8 cellular contexts compared by ENCODE assay signal in the genomic region with DNA sequence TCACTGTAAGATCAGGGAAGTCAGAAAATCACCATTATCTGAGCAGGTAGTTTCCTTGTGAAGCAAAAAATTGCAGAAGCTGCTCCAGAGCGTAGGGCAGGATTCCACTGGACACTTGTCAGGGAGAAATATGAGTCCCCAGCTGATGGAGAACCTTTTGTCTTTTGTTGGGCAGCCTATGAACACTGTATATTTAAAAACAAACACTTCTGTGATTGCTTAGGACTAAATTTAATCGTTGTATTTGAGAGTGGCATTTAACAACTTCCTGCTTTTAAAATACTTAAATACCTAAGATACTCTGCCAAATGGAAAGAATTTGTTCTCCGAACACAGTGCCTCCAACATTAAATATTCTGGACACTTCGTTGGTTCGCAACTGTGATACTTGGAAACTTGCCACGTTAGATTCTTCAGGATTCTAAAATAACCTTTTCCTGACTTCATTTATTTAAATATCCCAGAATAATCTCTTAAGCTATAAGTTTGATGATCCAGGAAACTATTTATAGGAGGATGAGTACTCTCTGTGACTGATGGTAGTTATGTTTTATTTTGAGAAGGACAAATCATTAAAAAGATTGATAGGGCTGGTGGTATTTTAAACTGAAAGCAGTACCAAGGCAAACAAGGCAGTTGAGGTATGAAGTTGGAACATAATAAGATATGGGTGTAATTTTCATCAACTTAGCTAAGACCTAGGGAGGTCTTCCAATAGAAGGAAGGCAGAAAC. TPM values are rescaled to one million over a fixed set of nuclear protein-coding genes. Genes with fewer than 3 reads are reported as not detected.
A peak's percentile ranks its signal among the peaks of the same experiment; 100 is the strongest.
DNase-seq lines count a peak whose midpoint lies in the region; ATAC-seq, FAIRE-seq and TF ChIP-seq lines count a peak whose summit lies in the region.

No MANE protein-coding gene starts in this region.

- H3K9me3 ChIP-seq in HUES48 (ENCODE audit: control insufficient read depth, insufficient read depth, low read length) (no peaks in the 10 kb centered on the region), astrocyte (ENCODE audit: insufficient read depth, low read depth, low read length) (no peaks in the 10 kb centered on the region)

- TF ChIP-seq CTCF in AG10803 (conservative IDR thresholded peaks at IDR 0.05; ENCODE audit: low read length) (no peak), astrocyte (IDR thresholded peaks at IDR 0.05; ENCODE audit: insufficient read depth, low read depth, low read length) (no peak)

- H3K27ac Mint-ChIP-seq in astrocyte (ENCODE audit: unreplicated experiment) (no peak overlapping the region), memory B cell (peak overlapping the region; percentile 41)

- H3K4me3 Mint-ChIP-seq in astrocyte (ENCODE audit: unreplicated experiment) (no peak overlapping the region), memory B cell (peak overlapping the region; percentile 21)

- H3K36me3 Mint-ChIP-seq in astrocyte (ENCODE audit: low read depth, unreplicated experiment) = peaks cover 2% of the 10 kb centered on the region
- no peaks in the 10 kb centered on the region for H3K36me3 Mint-ChIP-seq in memory B cell

- H3K4me3 ChIP-seq in AG10803 (ENCODE audit: low read length) (no peak overlapping the region), HUES48 (ENCODE audit: low read depth, low read length) (no peak overlapping the region), astrocyte (ENCODE audit: insufficient read depth, low read depth, low read length) (no peak overlapping the region)

- H3K4me1 ChIP-seq in HUES48 (ENCODE audit: control insufficient read depth, insufficient read depth, low read length) (peaks cover 18% of the 10 kb centered on the region), astrocyte (ENCODE audit: insufficient read depth, low read length) (peaks cover 10% of the 10 kb centered on the region)

- H3K27me3 Mint-ChIP-seq in astrocyte (ENCODE audit: low read depth, unreplicated experiment) = no peaks in the 10 kb centered on the region
- H3K27me3 Mint-ChIP-seq in memory B cell = no peaks in the 10 kb centered on the region

- peak overlapping the region; percentile 40 for H3K4me2 ChIP-seq in astrocyte (ENCODE audit: low read length)

- H3K79me2 ChIP-seq in astrocyte (ENCODE audit: insufficient read depth, low read length) = peaks cover 34% of the 10 kb centered on the region

- H3K4me1 Mint-ChIP-seq in astrocyte (ENCODE audit: low read depth, unreplicated experiment) = peaks cover 19% of the 10 kb centered on the region
- peaks cover 21% of the 10 kb centered on the region for H3K4me1 Mint-ChIP-seq in memory B cell

- DNase-seq in AG10803 (ENCODE audit: low read depth) (peak; percentile 11), astrocyte (ENCODE audit: low read depth) (peak; percentile 48), memory B cell (ENCODE audit: low spot score in 2 of 2) (no peak), LoVo (ENCODE audit: low spot score) (no peak), T-helper 2 cell (no peak)

- H3K36me3 ChIP-seq in HUES48 (ENCODE audit: control insufficient read depth, insufficient read depth, low read length) = no peaks in the 10 kb centered on the region
- H3K36me3 ChIP-seq in astrocyte (ENCODE audit: insufficient read depth, low read length) = no peaks in the 10 kb centered on the region

- no peaks in the 10 kb centered on the region for H3K27me3 ChIP-seq in HUES48 (ENCODE audit: control insufficient read depth, insufficient read depth, low read length)
- no peaks in the 10 kb centered on the region for H3K27me3 ChIP-seq in astrocyte (ENCODE audit: insufficient read depth, low read length)

- no peak overlapping the region for H2AFZ ChIP-seq in astrocyte (ENCODE audit: low read depth, low read length)

- H4K20me1 ChIP-seq in astrocyte (ENCODE audit: insufficient read depth, low read length) = peaks cover 19% of the 10 kb centered on the region

- no peak for ATAC-seq in memory B cell (ENCODE audit: low read depth)
- ATAC-seq in GM21737 (IDR thresholded peaks at IDR 0.05; ENCODE audit: unreplicated experiment) = no peak
- ATAC-seq in GM21576 (IDR thresholded peaks at IDR 0.05; ENCODE audit: unreplicated experiment) = no peak

- peak overlapping the region; percentile 14 for H3K27ac ChIP-seq in HUES48 (ENCODE audit: low read depth, low read length)
- peak overlapping the region; percentile 23 for H3K27ac ChIP-seq in astrocyte (ENCODE audit: low read depth, low read length)

- H3K9ac ChIP-seq in HUES48 (ENCODE audit: low read depth, low read length) (no peak overlapping the region), astrocyte (ENCODE audit: low read length) (peak overlapping the region; percentile 11)

- FAIRE-seq in astrocyte (lab: Jason Lieb, UNC) = no peak

- H3K9me3 Mint-ChIP-seq in astrocyte (ENCODE audit: unreplicated experiment) = peaks cover 2% of the 10 kb centered on the region
- no peaks in the 10 kb centered on the region for H3K9me3 Mint-ChIP-seq in memory B cell

RNA-seq across cellular contexts. Expression of a gene that starts 2.7 kb away (rescaled TPM):
- 198 and 210 TPM in 2 replicates for total RNA-seq in astrocyte

RNA-seq across cellular contexts. Expression of a gene that starts 22.8 kb away (rescaled TPM):
- total RNA-seq in astrocyte = 27.9 and 29.1 TPM in 2 replicates

Comparison
In these comparisons a context has a peak if more than half of its experiments do, and no peak if none do; other contexts are left out.
1. DNase-seq: peak in AG10803 (single experiment) and astrocyte (single experiment); none in memory B cell (0 of 2), LoVo (single experiment) and T-helper 2 cell (0 of 5).